Comparison of ENCODE assay signal across 7 cellular contexts in the genomic region with DNA sequence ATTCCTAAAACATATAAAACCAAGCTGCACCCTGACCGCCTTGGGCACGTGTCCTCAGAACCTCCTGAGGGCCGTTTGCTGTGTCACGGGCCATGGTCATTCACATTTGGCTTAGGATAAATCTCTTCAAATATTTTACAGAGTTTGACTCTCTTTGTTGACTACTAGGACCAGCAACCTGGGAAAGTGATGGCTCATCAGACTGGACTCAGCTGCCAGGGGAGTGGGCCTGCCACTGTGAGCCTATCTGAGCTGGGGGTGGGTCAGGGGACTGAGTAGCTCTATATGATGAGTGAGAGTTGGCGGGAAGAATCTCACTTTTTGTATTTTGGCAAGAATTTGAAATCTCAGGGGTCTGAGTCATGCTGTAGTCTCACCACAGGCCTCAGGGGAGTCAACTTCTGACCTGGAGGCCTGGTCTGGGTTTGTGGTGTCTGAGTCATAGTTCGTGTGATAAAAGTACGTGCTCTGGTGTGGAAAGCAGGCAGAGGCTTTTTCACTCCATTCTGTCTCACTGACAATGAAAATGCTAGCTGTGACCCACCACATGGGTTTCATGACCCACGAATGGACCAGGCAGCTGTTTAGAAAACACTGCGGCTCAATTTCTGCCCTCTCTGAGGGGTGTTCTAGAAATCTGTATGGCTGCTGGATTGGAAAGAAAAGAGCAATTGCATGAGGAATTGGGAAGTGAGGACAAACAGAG. TPM values are rescaled to one million over a fixed set of nuclear protein-coding genes. Genes with fewer than 3 reads are reported as not detected.
DNase-seq lines count a peak whose midpoint lies in the region; ATAC-seq lines count a peak whose summit lies in the region.

No MANE protein-coding gene starts in this region.

- DNase-seq in RPMI7951 (ENCODE audit: low read depth) (peak; percentile 100), left ventricle myocardium superior (peak; percentile 57), NCI-H146 treated with DMSO at 0.1 percent for 48 hours (lab: John Stamatoyannopoulos, UW; ENCODE audit: unreplicated experiment) (no peak)
- DNase-seq in activated gamma-delta T cell treated with anti-CD3 and anti-CD28 coated beads, Interleukin-2, amount 50 U/mL, for 16 hours (ENCODE audit: low read depth), result peak; percentile 68
- DNase-seq in stimulated activated CD4-positive, alpha-beta T cell treated with anti-CD3 and anti-CD28 coated beads, Interleukin-2, amount 100 ng/mL, for 4 hours (ENCODE audit: low read depth), result peak; percentile 65

- ATAC-seq in GM19023 (IDR thresholded peaks at IDR 0.05; ENCODE audit: unreplicated experiment) (peak; percentile 54), HG03066 (IDR thresholded peaks at IDR 0.05; ENCODE audit: low read depth, unreplicated experiment) (peak; percentile 58), left ventricle myocardium superior (peak; percentile 32)

- intact Hi-C loops in left ventricle myocardium superior (cut with micrococcal nuclease), result no loop called here

RNA-seq across cellular contexts. Expression of a gene that starts 4.2 kb away (rescaled TPM):
- 39.0 and 69.2 TPM in 2 replicates for total RNA-seq in RPMI7951 (2014; rRNA removed; shearing (Covaris generic))
- total RNA-seq in left ventricle myocardium superior, result 20.9 TPM

RNA-seq across cellular contexts. Expression of a gene that starts 49.5 kb away (rescaled TPM):
- 0.59 and 1.4 TPM in 2 replicates for total RNA-seq in RPMI7951 (2014; rRNA removed; shearing (Covaris generic))
- total RNA-seq in left ventricle myocardium superior, result not detected

RNA-seq across cellular contexts. Expression of a gene that starts 56.0 kb away (rescaled TPM):
- total RNA-seq in RPMI7951 (2014; rRNA removed; shearing (Covaris generic)), result not detected in 2 replicates
- not detected for total RNA-seq in left ventricle myocardium superior
